ENCODE assay signal across 9 cellular contexts in genomic region chr20:62523473-62524203, GRCh38. TPM values are rescaled to one million over a fixed set of nuclear protein-coding genes. Genes with fewer than 3 reads are reported as not detected.
DNase-seq lines count a peak whose midpoint lies in the region; ATAC-seq and TF ChIP-seq lines count a peak whose summit lies in the region.
"Had no signal": no experiment of that assay in that cellular context is flagged by ENCODE, and none has a peak within 500 bp of the region (broad histone marks: within the 10 kb centered on the region; RNA-seq: fewer than 3 reads in every experiment).

No MANE protein-coding gene starts in this region.

- H3K4me3 Mint-ChIP-seq in glutamatergic neuron (ENCODE audit: unreplicated experiment) = no peak overlapping the region

- peaks cover 4% of the 10 kb centered on the region for H3K27me3 Mint-ChIP-seq in glutamatergic neuron (ENCODE audit: unreplicated experiment)

- peak overlapping the region; percentile 12 for H3K27ac Mint-ChIP-seq in glutamatergic neuron (ENCODE audit: unreplicated experiment)

- no peaks in the 10 kb centered on the region for H3K36me3 Mint-ChIP-seq in glutamatergic neuron (ENCODE audit: unreplicated experiment)

- H3K9me3 Mint-ChIP-seq in glutamatergic neuron (ENCODE audit: unreplicated experiment) = peaks cover 8% of the 10 kb centered on the region

- no peak for ATAC-seq in HG03196 (IDR thresholded peaks at IDR 0.05; ENCODE audit: unreplicated experiment)

- no peak for TF ChIP-seq CTCF in glutamatergic neuron (IDR thresholded peaks at IDR 0.05; ENCODE audit: partially characterized antibody, unreplicated experiment)

- peaks cover 11% of the 10 kb centered on the region for H3K4me1 Mint-ChIP-seq in glutamatergic neuron (ENCODE audit: low read depth, unreplicated experiment)

- DNase-seq in HUDEP-2 (lab: John Stamatoyannopoulos, UW; ENCODE audit: unreplicated experiment in 76 of 76) (peak in 74 of 76 experiments; percentile 27 to 98 (median 84)), glutamatergic neuron (no peak), DMS 273 (lab: John Stamatoyannopoulos, UW; ENCODE audit: unreplicated experiment) (no peak), NCI-H1417 (lab: John Stamatoyannopoulos, UW) (no peak), NCI-H1694 (lab: John Stamatoyannopoulos, UW) (no peak)
- DNase-seq in activated CD4-positive, alpha-beta T cell treated with anti-CD3 and anti-CD28 coated beads, Interleukin-2, amount 50 U/mL, for 48 hours = peak; percentile 79 to 83
- peak; percentile 42 to 60 for DNase-seq in stimulated activated CD8-positive, alpha-beta memory T cell treated with anti-CD3 and anti-CD28 coated beads, Interleukin-4, amount 100 ng/mL, for 4 hours (ENCODE audit: low read depth in 2 of 2, low spot score in 1 of 2)

RNA-seq across cellular contexts. Expression of gene GATA5, which starts 47.8 kb away (rescaled TPM):
- 1.3 TPM for total RNA-seq in glutamatergic neuron (ENCODE audit: unreplicated experiment)
- total RNA-seq: renal cortical epithelial cell had no signal

Comparison
In these comparisons a context has a peak if more than half of its experiments do, and no peak if none do; other contexts are left out.
1. DNase-seq: peak in HUDEP-2 (74 of 76), activated CD4-positive, alpha-beta T cell treated with anti-CD3 and anti-CD28 coated beads, Interleukin-2, amount 50 U/mL, for 48 hours (2 of 2) and stimulated activated CD8-positive, alpha-beta memory T cell treated with anti-CD3 and anti-CD28 coated beads, Interleukin-4, amount 100 ng/mL, for 4 hours (2 of 2); none in glutamatergic neuron (single experiment), DMS 273 (single experiment), NCI-H1417 (0 of 3) and NCI-H1694 (single experiment).